In genomic region chr10:75755528-75755927, GRCh38 we compare ENCODE assay signal across 24 cellular contexts.
"Had no signal": no experiment of that assay in that cellular context is flagged by ENCODE, and none has a peak within 500 bp of the region (broad histone marks: within the 10 kb centered on the region; RNA-seq: fewer than 3 reads in every experiment).

No MANE protein-coding gene starts in this region.

- H3K4me3 ChIP-seq: breast epithelium, heart right ventricle, left ventricle myocardium inferior, sigmoid colon, testis had no signal

- H3K36me3 ChIP-seq: breast epithelium, heart right ventricle, left ventricle myocardium inferior, neutrophil, sigmoid colon had no signal

- H3K9me3 ChIP-seq: breast epithelium, heart right ventricle, left ventricle myocardium inferior, neutrophil, sigmoid colon, testis had no signal

- H3K27ac ChIP-seq: breast epithelium, foreskin keratinocyte, heart right ventricle, left ventricle myocardium inferior, neutrophil, sigmoid colon, testis had no signal

- H3K4me1 ChIP-seq: breast epithelium, foreskin keratinocyte, heart right ventricle, left ventricle myocardium inferior, testis had no signal

- FAIRE-seq: urothelium cell line had no signal

- ATAC-seq: activated CD8-positive, alpha-beta T cell treated with anti-CD3 and anti-CD28 coated beads for 36 hours; activated naive CD4-positive, alpha-beta T cell treated with anti-CD3 and anti-CD28 coated beads, Interleukin-2, amount 50 U/mL, for 72 hours; activated T-cell treated with anti-CD3 and anti-CD28 coated beads, Interleukin-2, amount 50 U/mL, for 72 hours; esophagus mucosa; foreskin keratinocyte; heart right ventricle had no signal

- H3K27me3 ChIP-seq: breast epithelium, foreskin keratinocyte, neutrophil, sigmoid colon, testis had no signal

- DNase-seq: activated CD4-positive, alpha-beta T cell treated with anti-CD3 and anti-CD28 coated beads for 1 hour; activated CD4-positive, alpha-beta T cell treated with anti-CD3 and anti-CD28 coated beads, Interleukin-2, amount 50 U/mL, for 1 hour; activated CD8-positive, alpha-beta T cell treated with anti-CD3 and anti-CD28 coated beads for 36 hours; activated naive CD4-positive, alpha-beta T cell; activated T-cell treated with anti-CD3 and anti-CD28 coated beads for 4 hours; activated T-cell treated with anti-CD3 and anti-CD28 coated beads, Interleukin-2, amount 50 U/mL, for 72 hours; central memory CD4-positive, alpha-beta T cell; endodermal cell; foreskin keratinocyte; heart right ventricle; kidney glomerular epithelial cell; left ventricle myocardium inferior; mammary epithelial cell; sigmoid colon; stimulated activated CD4-positive, alpha-beta T cell treated with anti-CD3 and anti-CD28 coated beads, Interleukin-15, amount 100 ng/mL, for 24 hours; stimulated activated naive CD4-positive, alpha-beta T cell treated with Interleukin-2 at 50 U/mL for 16 hours; T-helper 9 cell; testis; trophoblast cell had no signal
